ENCODE assay signal across 15 cellular contexts in the genomic region with DNA sequence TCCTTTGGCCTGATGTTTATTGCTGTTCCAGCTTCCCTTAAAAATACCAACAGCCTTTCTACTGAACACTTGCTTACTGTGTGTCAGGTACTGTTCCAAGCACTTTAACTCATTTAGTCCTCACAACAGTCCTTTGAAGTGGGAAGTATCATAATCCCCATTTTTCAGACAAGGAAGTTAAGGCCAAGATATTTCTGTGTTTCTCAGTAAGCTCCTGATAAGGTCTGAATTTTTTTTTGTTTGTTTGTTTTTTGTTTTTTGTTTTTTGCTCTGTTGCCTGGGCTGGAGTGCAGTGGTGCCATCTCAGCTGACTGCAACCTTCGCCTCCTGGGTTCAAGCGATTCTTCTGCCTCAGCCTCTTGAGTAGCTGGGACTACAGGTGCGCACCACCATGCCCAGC. TPM values are rescaled to one million over a fixed set of nuclear protein-coding genes. Genes with fewer than 3 reads are reported as not detected.
"Had no signal": no experiment of that assay in that cellular context is flagged by ENCODE, and none has a peak within 500 bp of the region (broad histone marks: within the 10 kb centered on the region; RNA-seq: fewer than 3 reads in every experiment).

No MANE protein-coding gene starts in this region.

- H3K4me3 ChIP-seq: esophagus muscularis mucosa, lung, sigmoid colon, thyroid gland had no signal

- DNase-seq: activated CD4-positive, alpha-beta T cell treated with anti-CD3 and anti-CD28 coated beads for 48 hours; activated T-cell treated with anti-CD3 and anti-CD28 coated beads, Interleukin-2, amount 50 U/mL, for 48 hours; amniotic stem cell; islet precursor cell; midbrain; sigmoid colon; stimulated activated CD4-positive, alpha-beta T cell treated with anti-CD3 and anti-CD28 coated beads, Interleukin-1b, Interleukin-23, amount 100 ng/mL, for 48 hours; T-helper 1 cell; thyroid gland had no signal

- H3K27ac ChIP-seq: esophagus muscularis mucosa, neutrophil, parathyroid adenoma, sigmoid colon, thyroid gland had no signal

- H3K27me3 ChIP-seq: esophagus muscularis mucosa, neutrophil, sigmoid colon, thyroid gland had no signal

- H3K4me1 ChIP-seq: parathyroid adenoma had no signal

- ATAC-seq: SK-N-SH treated with all-trans-retinoic acid at 6 μM for 48 hours had no signal

- H3K9me3 ChIP-seq: esophagus muscularis mucosa, neutrophil, sigmoid colon, thyroid gland had no signal

RNA-seq across cellular contexts. Expression of a gene that starts 16.8 kb away (rescaled TPM):
- total RNA-seq: myocyte, thyroid gland had no signal
